ENCODE assay signal across 9 cellular contexts in genomic region chr11:57647960-57648776, GRCh38. TPM values are rescaled to one million over a fixed set of nuclear protein-coding genes. Genes with fewer than 3 reads are reported as not detected.
DNase-seq lines count a peak whose midpoint lies in the region; ATAC-seq and TF ChIP-seq lines count a peak whose summit lies in the region.
"Had no signal": no experiment of that assay in that cellular context is flagged by ENCODE, and none has a peak within 500 bp of the region (broad histone marks: within the 10 kb centered on the region; RNA-seq: fewer than 3 reads in every experiment).

No MANE protein-coding gene starts in this region.

- TF ChIP-seq CTCF in activated B cell treated with CpG ODN at 0.5 μM for 24 hours (IDR thresholded peaks at IDR 0.05) (no peak), uterus (IDR thresholded peaks at IDR 0.05) (no peak)

- no peaks in the 10 kb centered on the region for H3K27me3 ChIP-seq in uterus

- no peaks in the 10 kb centered on the region for H3K36me3 ChIP-seq in uterus
- H3K36me3 ChIP-seq: thyroid gland had no signal

- peaks cover 0 to 35% of the 10 kb centered on the region in 2 donors for H3K4me1 ChIP-seq in uterus

- H3K27ac ChIP-seq in uterus: peak overlapping the region; percentile 75 to 81
- H3K27ac ChIP-seq: thyroid gland had no signal

- H3K4me3 ChIP-seq in iPS-18c (ENCODE audit: insufficient read depth, low read depth, low read length) (peak overlapping the region; percentile 39), uterus (peak overlapping the region; percentile 53 to 58)

- H3K9me3 ChIP-seq in iPS-18c (ENCODE audit: control insufficient read depth, insufficient read depth, low read length) (no peaks in the 10 kb centered on the region), uterus (no peaks in the 10 kb centered on the region)
- H3K9me3 ChIP-seq: thyroid gland had no signal

- no peaks in the 10 kb centered on the region for H3K36me3 Mint-ChIP-seq in activated B cell treated with CpG ODN at 0.5 μM for 24 hours (ENCODE audit: low read depth)

- peak; percentile 31 for DNase-seq in stimulated activated CD4-positive, alpha-beta T cell treated with anti-CD3 and anti-CD28 coated beads, Interleukin-15, amount 100 ng/mL, for 24 hours
- DNase-seq in stimulated activated CD4-positive, alpha-beta T cell treated with anti-CD3 and anti-CD28 coated beads, Interleukin-12 subunit alpha, Interleukin-12 subunit beta, amount 100 ng/mL, for 4 hours: no peak
- DNase-seq in activated B cell treated with CpG ODN at 0.5 μM for 24 hours (no peak), uterus (no peak), GM19238 (ENCODE audit: insufficient read length, low spot score) (no peak), HCEC 1CT (no peak)

- peaks cover 37% of the 10 kb centered on the region for H3K4me1 Mint-ChIP-seq in activated B cell treated with CpG ODN at 0.5 μM for 24 hours

- peak overlapping the region; percentile 8 for H3K4me3 Mint-ChIP-seq in activated B cell treated with CpG ODN at 0.5 μM for 24 hours

- H3K27ac Mint-ChIP-seq in activated B cell treated with CpG ODN at 0.5 μM for 24 hours: no peak overlapping the region

- TF ChIP-seq POLR2A in uterus (IDR thresholded peaks at IDR 0.05): no peak

- POLR2A ChIA-PET in activated B cell treated with CpG ODN at 0.5 μM for 24 hours (lab: Charles Lee): interaction anchor here (0.5 kb wide), 1 partner anchor 124 kb away, joined by 3 read pairs; no protein-coding TSS in a partner anchor

- peaks cover 68% of the 10 kb centered on the region for H3K27me3 Mint-ChIP-seq in activated B cell treated with CpG ODN at 0.5 μM for 24 hours

- no peak for ATAC-seq in activated B cell treated with CpG ODN at 0.5 μM for 24 hours (ENCODE audit: low read depth)
- no peak for ATAC-seq in GM18873 (IDR thresholded peaks at IDR 0.05; ENCODE audit: low FRiP score, unreplicated experiment)

- CTCF ChIA-PET in activated B cell treated with CpG ODN at 0.5 μM for 24 hours (lab: Charles Lee): interaction anchor here (1.0 to 1.4 kb wide), 4 partner anchors 9 to 303 kb away, joined by 3 to 4 read pairs (median 4); no protein-coding TSS in a partner anchor

- no peaks in the 10 kb centered on the region for H3K9me3 Mint-ChIP-seq in activated B cell treated with CpG ODN at 0.5 μM for 24 hours

- intact Hi-C loops in activated B cell treated with CpG ODN at 0.5 μM for 24 hours (cut with micrococcal nuclease): no loop called here
- intact Hi-C loops in uterus (cut with DNase I; ENCODE audit: low total_unique reads): loop anchor here (10.0 kb wide), 1 partner anchor 53 kb away; the partner anchor contains the start of gene SERPING1

RNA-seq across cellular contexts. Expression of gene YPEL4, which starts 1.5 kb away (rescaled TPM):
- total RNA-seq in activated B cell treated with CpG ODN at 0.5 μM for 24 hours (not detected in 2 replicates), uterus (1 to 10 TPM in 3 of 4 donors, under 1 TPM in 1; 0.26 to 7.6 (median 2.7) TPM)

RNA-seq across cellular contexts. Expression of gene CLP1, which starts 9.4 kb away (rescaled TPM):
- total RNA-seq in activated B cell treated with CpG ODN at 0.5 μM for 24 hours: 20.4 and 20.9 TPM in 2 replicates
- 10 to 100 TPM in 2 of 4 donors, 1 to 10 TPM in 2; 3.1 to 24.4 (median 12.2) TPM for total RNA-seq in uterus

RNA-seq across cellular contexts. Expression of gene ZDHHC5, which starts 19.7 kb away (rescaled TPM):
- total RNA-seq in activated B cell treated with CpG ODN at 0.5 μM for 24 hours (50.9 and 60.7 TPM in 2 replicates), uterus (10 to 100 TPM; 27.2 to 50.6 (median 34.6) TPM)

RNA-seq across cellular contexts. Expression of gene SERPING1, which starts 50.7 kb away (rescaled TPM):
- not detected in 2 replicates for total RNA-seq in activated B cell treated with CpG ODN at 0.5 μM for 24 hours
- 100 to 1,000 TPM in 3 of 4 donors, 10 to 100 TPM in 1; 39.3 to 742 (median 362) TPM for total RNA-seq in uterus
